ENCODE assay signal across 8 cellular contexts in the genomic region with DNA sequence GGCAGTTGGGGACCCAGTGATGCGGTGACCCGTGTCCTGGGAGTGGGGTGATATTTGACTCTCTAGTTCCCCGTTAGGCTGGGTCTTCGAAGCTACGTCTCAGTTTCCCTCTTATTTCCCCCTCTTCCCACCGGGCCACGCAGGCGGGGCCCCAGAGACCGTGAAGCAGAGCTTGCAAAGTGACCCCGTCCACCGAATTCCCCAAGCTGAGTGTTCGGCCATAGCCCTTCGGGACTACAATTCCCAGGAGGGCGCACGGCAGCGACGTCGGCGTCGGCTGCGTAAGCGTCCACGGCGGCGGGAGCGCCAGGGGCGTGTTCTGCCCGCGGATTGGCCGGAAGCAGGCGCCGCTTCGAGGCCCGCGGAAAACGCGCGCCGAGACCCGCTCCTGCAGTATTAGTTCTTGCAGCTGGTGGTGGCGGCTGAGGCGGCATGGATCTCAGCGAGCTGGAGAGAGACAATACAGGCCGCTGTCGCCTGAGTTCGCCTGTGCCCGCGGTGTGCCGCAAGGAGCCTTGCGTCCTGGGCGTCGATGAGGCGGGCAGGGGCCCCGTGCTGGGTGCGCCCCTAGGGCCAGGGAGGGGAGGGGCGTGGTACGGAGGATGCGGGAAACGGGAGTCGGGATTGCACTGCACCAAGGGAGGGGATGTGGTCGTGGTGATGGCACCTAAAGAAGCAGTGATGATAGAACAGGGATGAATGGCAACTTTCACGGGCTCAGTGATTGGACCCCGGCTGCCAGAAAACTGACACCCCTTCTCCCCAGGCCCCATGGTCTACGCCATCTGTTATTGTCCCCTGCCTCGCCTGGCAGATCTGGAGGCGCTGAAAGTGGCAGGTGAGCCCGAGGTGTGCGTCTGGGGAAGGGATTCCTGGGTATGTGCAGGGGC. TPM values are rescaled to one million over a fixed set of nuclear protein-coding genes. Genes with fewer than 3 reads are reported as not detected.
DNase-seq lines count a peak whose midpoint lies in the region; ATAC-seq and TF ChIP-seq lines count a peak whose summit lies in the region.

A gene (plus strand): TSS at position 343 of the 890 bp plus-strand sequence. CDS start 90 bp downstream, at position 433.

- no peaks in the 10 kb centered on the region for H3K9me3 Mint-ChIP-seq in nephron
- H3K9me3 Mint-ChIP-seq in stimulated activated naive CD8-positive, alpha-beta T cell treated with anti-CD3 and anti-CD28 coated beads, Interleukin-15, amount 100 ng/mL, for 72 hours, result no peaks in the 10 kb centered on the region

- H3K27me3 Mint-ChIP-seq in nephron (ENCODE audit: low read depth), result no peaks in the 10 kb centered on the region
- H3K27me3 Mint-ChIP-seq in stimulated activated naive CD8-positive, alpha-beta T cell treated with anti-CD3 and anti-CD28 coated beads, Interleukin-15, amount 100 ng/mL, for 72 hours, result no peaks in the 10 kb centered on the region

- H3K4me1 Mint-ChIP-seq in nephron, result peaks cover 17% of the 10 kb centered on the region
- peaks cover 34% of the 10 kb centered on the region for H3K4me1 Mint-ChIP-seq in stimulated activated naive CD8-positive, alpha-beta T cell treated with anti-CD3 and anti-CD28 coated beads, Interleukin-15, amount 100 ng/mL, for 72 hours

- H3K27ac Mint-ChIP-seq in nephron, result peak within 1 kb of the TSS; percentile 88 to 98 (median 89)
- H3K27ac Mint-ChIP-seq in stimulated activated naive CD8-positive, alpha-beta T cell treated with anti-CD3 and anti-CD28 coated beads, Interleukin-15, amount 100 ng/mL, for 72 hours, result peak within 1 kb of the TSS; percentile 94 to 96

- peak within 1 kb of the TSS; percentile 85 for H3K4me3 ChIP-seq in fibroblast of the aortic adventitia (ENCODE audit: low read depth, low read length)

- CTCF ChIA-PET in RWPE1 (lab: Yijun Ruan, JAX), result interaction anchor here (0.6 to 1.2 kb wide), 4 partner anchors 29 to 1037 kb away, joined by 3 to 4 read pairs (median 3); no protein-coding TSS in a partner anchor

- H3K4me3 Mint-ChIP-seq in nephron, result peak within 1 kb of the TSS; percentile 91 to 95 (median 94)
- H3K4me3 Mint-ChIP-seq in stimulated activated naive CD8-positive, alpha-beta T cell treated with anti-CD3 and anti-CD28 coated beads, Interleukin-15, amount 100 ng/mL, for 72 hours, result peak within 1 kb of the TSS; percentile 89 to 99

- peaks cover 4% of the 10 kb centered on the region for H3K36me3 Mint-ChIP-seq in nephron (ENCODE audit: low read depth)

- H3K27ac ChIP-seq in RWPE1, result peak within 1 kb of the TSS; percentile 76

- POLR2A ChIA-PET in RWPE1 (lab: Yijun Ruan, JAX; ENCODE audit: low non-redundant PET), result interaction anchor here (0.6 kb wide), 1 partner anchor 115 kb away, joined by 4 read pairs; no protein-coding TSS in a partner anchor

- TF ChIP-seq CTCF in RWPE1 (conservative IDR thresholded peaks at IDR 0.05; ENCODE audit: low read depth) (no peak), fibroblast of the aortic adventitia (IDR thresholded peaks at IDR 0.05; ENCODE audit: insufficient read depth, low read length) (no peak), nephron (IDR thresholded peaks at IDR 0.05; ENCODE audit: unreplicated experiment in 3 of 3) (peak in 1 of 3 experiments; percentile 8)

- DNase-seq in DMS 273 treated with DMSO at 0.1 percent for 48 hours (lab: John Stamatoyannopoulos, UW) (peak; percentile 77), Kasumi-1 (lab: John Stamatoyannopoulos, UW) (peak; percentile 75 to 87), RWPE1 (ENCODE audit: low spot score) (peak; percentile 88), fibroblast of the aortic adventitia (ENCODE audit: low read depth) (peak; percentile 89)
- peak; percentile 84 for DNase-seq in activated effector memory CD4-positive, alpha-beta T cell treated with Interleukin-2 at 50 U/mL for 16 hours
- DNase-seq in stimulated activated naive CD8-positive, alpha-beta T cell treated with anti-CD3 and anti-CD28 coated beads, Interleukin-15, amount 100 ng/mL, for 72 hours, result peak; percentile 87 to 90

- ATAC-seq in GM21723 (IDR thresholded peaks at IDR 0.05; ENCODE audit: unreplicated experiment), result peak; percentile 64
- peak; percentile 90 for ATAC-seq in stimulated activated naive CD8-positive, alpha-beta T cell treated with anti-CD3 and anti-CD28 coated beads, Interleukin-15, amount 100 ng/mL, for 72 hours

RNA-seq across cellular contexts. Expression of the gene that starts here (rescaled TPM):
- total RNA-seq in fibroblast of the aortic adventitia (ENCODE audit: low replicate concordance), result 12.8 and 37.4 TPM in 2 replicates

Comparison
In these comparisons a context has a peak if more than half of its experiments do, and no peak if none do; other contexts are left out.
1. Peak in every context shown above with its lines: DNase-seq, ATAC-seq, H3K4me3 ChIP-seq and H3K27ac ChIP-seq.